8 cellular contexts compared by ENCODE assay signal in genomic region chr14:92603309-92604257, GRCh38.
DNase-seq lines count a peak whose midpoint lies in the region; ATAC-seq, FAIRE-seq and TF ChIP-seq lines count a peak whose summit lies in the region.

No MANE protein-coding gene starts in this region.

- H3K23ac ChIP-seq in H1 (ENCODE audit: insufficient read length), result no peak overlapping the region
- H3K23ac ChIP-seq in neuronal stem cell (ENCODE audit: low read depth, low read length, poor library complexity), result no peak overlapping the region

- no peak for ATAC-seq in HG03108 (IDR thresholded peaks at IDR 0.05; ENCODE audit: unreplicated experiment)
- no peak for ATAC-seq in GM19351 (IDR thresholded peaks at IDR 0.05; ENCODE audit: unreplicated experiment)
- no peak for ATAC-seq in HG02642 (IDR thresholded peaks at IDR 0.05; ENCODE audit: poor library complexity, unreplicated experiment)

- H2AK5ac ChIP-seq in H1 (ENCODE audit: low read depth, low read length) (no peak overlapping the region), neuronal stem cell (ENCODE audit: low read depth, low read length) (no peak overlapping the region)

- H3K36me3 ChIP-seq in H1 (ENCODE audit: control insufficient read depth in 2 of 4, insufficient read depth in 4 of 4, low read length in 3 of 4) (no peaks in the 10 kb centered on the region), neuronal stem cell (replicated peaks in 1 of 2; ENCODE audit: control insufficient read depth in 2 of 2, insufficient read depth in 2 of 2, low read length in 2 of 2) (no peaks in the 10 kb centered on the region)

- H3K4me2 ChIP-seq in H1 (ENCODE audit: insufficient read depth in 1 of 2, low read depth in 2 of 2, low read length in 2 of 2), result no peak overlapping the region
- H3K4me2 ChIP-seq in neuronal stem cell (ENCODE audit: insufficient read depth, low read length, poor library complexity, severe bottlenecking), result peak overlapping the region; percentile 11

- CTCF ChIA-PET in H1 (lab: Charles Lee; ENCODE audit: partially characterized antibody), result interaction anchor here (0.6 to 2.9 kb wide), 14 partner anchors 9 to 489 kb away, joined by 3 to 17 read pairs (median 3); no protein-coding TSS in a partner anchor

- DNase-seq in stimulated activated CD4-positive, alpha-beta T cell treated with anti-CD3 and anti-CD28 coated beads, Interleukin-12 subunit alpha, Interleukin-12 subunit beta, amount 100 ng/mL, for 4 hours, result peak; percentile 38
- no peak for DNase-seq in stimulated activated CD4-positive, alpha-beta T cell treated with anti-CD3 and anti-CD28 coated beads, Interleukin-2, amount 100 ng/mL, for 48 hours
- DNase-seq in activated CD4-positive, alpha-beta T cell treated with anti-CD3 and anti-CD28 coated beads for 48 hours, result peak; percentile 39
- DNase-seq in H1 (ENCODE audit: low read depth in 1 of 2, low spot score in 2 of 2) (no peak), neuronal stem cell (ENCODE audit: low spot score) (peak; percentile 18)

- no peak overlapping the region for H4K91ac ChIP-seq in H1 (replicated peaks; ENCODE audit: insufficient read length, low read length)
- no peak overlapping the region for H4K91ac ChIP-seq in neuronal stem cell (ENCODE audit: low read depth, low read length, poor library complexity)

- no peaks in the 10 kb centered on the region for H3K4me1 ChIP-seq in H1 (replicated peaks in 1 of 4; ENCODE audit: control insufficient read depth in 3 of 4, insufficient read depth in 4 of 4, low read length in 3 of 4)
- H3K4me1 ChIP-seq in neuronal stem cell (ENCODE audit: control insufficient read depth in 2 of 2, insufficient read depth in 1 of 2, low read depth in 1 of 2, low read length in 2 of 2), result peaks cover 6 to 12% of the 10 kb centered on the region in 2 donors

- no peaks in the 10 kb centered on the region for H3K23me2 ChIP-seq in H1 (ENCODE audit: low read depth, low read length)

- H4K20me1 ChIP-seq in H1 (replicated peaks in 1 of 2; ENCODE audit: control insufficient read depth in 1 of 2, insufficient read depth in 2 of 2, low read length in 2 of 2), result no peaks in the 10 kb centered on the region

- TF ChIP-seq RAD21 in H1 (IDR thresholded peaks at IDR 0.05 in 1 of 2, conservative IDR thresholded peaks at IDR 0.05 in 1 of 2; ENCODE audit: low read depth in 2 of 2, low read length in 2 of 2), result peak; percentile 41 to 54

- H2BK15ac ChIP-seq in H1 (ENCODE audit: low read length), result no peak overlapping the region
- H2BK15ac ChIP-seq in neuronal stem cell (ENCODE audit: low read length), result no peak overlapping the region

- no peaks in the 10 kb centered on the region for H3K27me3 ChIP-seq in H1 (replicated peaks in 1 of 4; ENCODE audit: control insufficient read depth in 3 of 4, extremely low read depth in 1 of 4, insufficient read depth in 3 of 4, low read length in 3 of 4)
- H3K27me3 ChIP-seq in neuronal stem cell (ENCODE audit: control insufficient read depth in 3 of 3, insufficient read depth in 3 of 3, low read depth in 1 of 3, low read length in 3 of 3), result no peaks in the 10 kb centered on the region

- H4K5ac ChIP-seq in H1 (ENCODE audit: insufficient read length, low read depth, low read length), result no peak overlapping the region

- H3K79me1 ChIP-seq in H1 (ENCODE audit: low read depth, low read length) (no peaks in the 10 kb centered on the region; the same call in 1 of the 2 replicates), neuronal stem cell (ENCODE audit: low read depth, low read length) (no peaks in the 10 kb centered on the region)

- POLR2A ChIA-PET in H1 (lab: Charles Lee; ENCODE audit: partially characterized antibody), result no interaction called here

- no peak overlapping the region for H3K56ac ChIP-seq in H1 (replicated peaks; ENCODE audit: insufficient read length, low read depth, low read length)

- H3K4ac ChIP-seq in H1 (replicated peaks; ENCODE audit: insufficient read length, low read depth, low read length) (no peak overlapping the region), neuronal stem cell (ENCODE audit: low read length) (no peak overlapping the region)

- H3K79me2 ChIP-seq in H1 (ENCODE audit: control insufficient read depth in 1 of 2, insufficient read depth in 2 of 2, low read length in 2 of 2), result no peaks in the 10 kb centered on the region

- TF ChIP-seq EP300 in H1 (IDR thresholded peaks at IDR 0.05; ENCODE audit: borderline replicate concordance in 1 of 2, low read depth in 2 of 2, low read length in 2 of 2), result no peak

- no peak overlapping the region for H2AFZ ChIP-seq in H1 (ENCODE audit: low read length)
- no peak overlapping the region for H2AFZ ChIP-seq in neuronal stem cell (ENCODE audit: low read length)

- H2BK12ac ChIP-seq in H1 (ENCODE audit: low read depth, low read length), result no peak overlapping the region
- no peak overlapping the region for H2BK12ac ChIP-seq in neuronal stem cell (ENCODE audit: low read length)

- no peak overlapping the region for H3K14ac ChIP-seq in H1 (ENCODE audit: insufficient read length)
- no peak overlapping the region for H3K14ac ChIP-seq in neuronal stem cell (ENCODE audit: low read length)

- H3K18ac ChIP-seq in H1 (ENCODE audit: extremely low read depth, low read length), result no peak overlapping the region
- H3K18ac ChIP-seq in neuronal stem cell (ENCODE audit: low read length), result no peak overlapping the region

- H3K4me3 ChIP-seq in H1 (ENCODE audit: extremely low read depth in 1 of 4, insufficient read depth in 2 of 4, low read depth in 3 of 4, low read length in 4 of 4), result no peak overlapping the region
- no peak overlapping the region for H3K4me3 ChIP-seq in neuronal stem cell (ENCODE audit: low read length in 2 of 2)

- H4K8ac ChIP-seq in H1 (ENCODE audit: extremely low read depth, insufficient read depth, low read length) (no peak overlapping the region), neuronal stem cell (ENCODE audit: low read depth, low read length) (no peak overlapping the region)

- peak; percentile 31 to 39 (median 35); a peak in 3 of 4 replicates for TF ChIP-seq CTCF in H1 (IDR thresholded peaks at IDR 0.05; ENCODE audit: control extremely low read depth in 1 of 3, insufficient read depth in 1 of 3, low read depth in 1 of 3, low read length in 3 of 3)

- H2BK120ac ChIP-seq in H1 (replicated peaks; ENCODE audit: low read depth, low read length) (no peak overlapping the region), neuronal stem cell (ENCODE audit: low read depth, low read length) (no peak overlapping the region)

- no peak for FAIRE-seq in H1 (lab: Jason Lieb, UNC)

- TF ChIP-seq POLR2A in H1 (IDR thresholded peaks at IDR 0.05; ENCODE audit: control extremely low read depth in 1 of 2, low read depth in 2 of 2, low read length in 2 of 2), result no peak

- no peak overlapping the region for H2BK20ac ChIP-seq in H1 (ENCODE audit: low read length)

- H3K9me3 ChIP-seq in H1 (ENCODE audit: insufficient read depth in 2 of 2, low read depth in 1 of 2, low read length in 1 of 2) (0 out of 4 replicates have a peak, but pooled peaks cover 0 to 4% of the 10 kb centered on the region in 2 experiments), neuronal stem cell (replicated peaks in 1 of 2; ENCODE audit: control insufficient read depth in 2 of 2, insufficient read depth in 1 of 2, low read depth in 1 of 2, low read length in 2 of 2) (no peaks in the 10 kb centered on the region)

- no peak overlapping the region for H2BK5ac ChIP-seq in H1 (ENCODE audit: low read depth, low read length)
- H2BK5ac ChIP-seq in neuronal stem cell (ENCODE audit: low read length), result no peak overlapping the region

- 85% methylated on average over 13 of the region's 14 CpGs; no CpG with 5 or more reads in 1 of the 2 experiments for WGBS in H1 (ENCODE audit: extremely low coverage in 1 of 2, insufficient coverage in 1 of 2, insufficient read length in 1 of 2, insufficient replicate concordance in 2 of 2, low coverage in 1 of 2, low lambda C conversion rate in 2 of 2, missing lambda C conversion rate in 1 of 2), 2 experiments
- WGBS in neuronal stem cell (ENCODE audit: extremely low coverage in 2 of 2, insufficient read length in 2 of 2, insufficient replicate concordance in 1 of 2), 2 donors, result no CpG with 5 or more reads among the region's 14 CpGs

- no peak overlapping the region for H3K27ac ChIP-seq in H1 (ENCODE audit: low read depth, low read length)
- H3K27ac ChIP-seq in neuronal stem cell (replicated peaks; ENCODE audit: low read length), result no peak overlapping the region

- no peak overlapping the region for H3K9ac ChIP-seq in H1 (replicated peaks in 1 of 4; ENCODE audit: extremely low read depth in 1 of 4, low read depth in 3 of 4, low read length in 3 of 4)
- H3K9ac ChIP-seq in neuronal stem cell (ENCODE audit: low read depth, low read length, poor library complexity), result no peak overlapping the region

TF ChIP-seq in H1, 55 proteins besides CTCF, POLR2A, EP300 and RAD21:
- TF ChIP-seq TBP (IDR thresholded peaks at IDR 0.05; ENCODE audit: low read depth, low read length) (no peak), TCF12 (IDR thresholded peaks at IDR 0.05; ENCODE audit: low read depth, low read length) (no peak), SUZ12 (IDR thresholded peaks at IDR 0.05; ENCODE audit: low read length) (no peak), NANOG (IDR thresholded peaks at IDR 0.05; ENCODE audit: insufficient read depth, low read depth, low read length, poor library complexity, severe bottlenecking) (no peak), BACH1 (IDR thresholded peaks at IDR 0.05; ENCODE audit: low read length) (no peak), POLR2AphosphoS5 (IDR thresholded peaks at IDR 0.05; ENCODE audit: low read depth, low read length) (no peak), SIN3A (conservative IDR thresholded peaks at IDR 0.05 in 1 of 2, IDR thresholded peaks at IDR 0.05 in 1 of 2; ENCODE audit: low read depth in 1 of 2, low read length in 2 of 2) (no peak)

Comparison
In these comparisons a context has a peak if more than half of its experiments do, and no peak if none do; other contexts are left out.
1. DNase-seq: peak in stimulated activated CD4-positive, alpha-beta T cell treated with anti-CD3 and anti-CD28 coated beads, Interleukin-12 subunit alpha, Interleukin-12 subunit beta, amount 100 ng/mL, for 4 hours (single experiment), activated CD4-positive, alpha-beta T cell treated with anti-CD3 and anti-CD28 coated beads for 48 hours (single experiment) and neuronal stem cell (single experiment); none in stimulated activated CD4-positive, alpha-beta T cell treated with anti-CD3 and anti-CD28 coated beads, Interleukin-2, amount 100 ng/mL, for 48 hours (0 of 2) and H1 (0 of 2).